Comparison of ENCODE assay signal across 18 cellular contexts in genomic region chr12:90842477-90842876, GRCh38.
DNase-seq lines count a peak whose midpoint lies in the region; ATAC-seq, FAIRE-seq and TF ChIP-seq lines count a peak whose summit lies in the region.
"Had no signal": no experiment of that assay in that cellular context is flagged by ENCODE, and none has a peak within 500 bp of the region (broad histone marks: within the 10 kb centered on the region; RNA-seq: fewer than 3 reads in every experiment).

No MANE protein-coding gene starts in this region.

- intact Hi-C loops in heart right ventricle (cut with DNase I) = no loop called here

- H3K27me3 ChIP-seq in endodermal cell (ENCODE audit: control insufficient read depth, insufficient read depth, low read length, poor library complexity, severe bottlenecking) = no peaks in the 10 kb centered on the region
- no peaks in the 10 kb centered on the region for H3K27me3 ChIP-seq in mesendoderm (ENCODE audit: insufficient read depth, low read length, poor library complexity)
- H3K27me3 ChIP-seq in heart right ventricle = no peaks in the 10 kb centered on the region
- H3K27me3 ChIP-seq: brain microvascular endothelial cell, esophagus muscularis mucosa, thyroid gland had no signal

- no peak overlapping the region for H3K4ac ChIP-seq in mesendoderm (ENCODE audit: low read depth, low read length)

- H3K4me3 Mint-ChIP-seq in endodermal cell = no peak overlapping the region
- H3K4me3 Mint-ChIP-seq: dendritic cell treated with granulocyte-macrophage colony-stimulating factor and Interleukin-4, amounts not matched to agents 40 ng/mL and 50 ng/mL, for 4 days; stimulated activated naive B cell treated with anti-CD40 and anti-IgM and Interleukin-4, amounts not matched to agents 10 μg/mL and 1 μg/mL and 100 μg/mL, for 72 hours had no signal

- no peak overlapping the region for H3K18ac ChIP-seq in mesendoderm (ENCODE audit: low read length)

- H3K56ac ChIP-seq in mesendoderm (ENCODE audit: low read length) = no peak overlapping the region

- H4K8ac ChIP-seq in mesendoderm (ENCODE audit: low read depth, low read length) = no peak overlapping the region

- H3K9ac ChIP-seq in endodermal cell (ENCODE audit: extremely low read depth, low read length, poor library complexity, severe bottlenecking) (no peak overlapping the region), mesendoderm (ENCODE audit: low read length) (no peak overlapping the region)

- no peak overlapping the region for H3K4me2 ChIP-seq in mesendoderm (ENCODE audit: low read length)

- ATAC-seq in HG03457 (IDR thresholded peaks at IDR 0.05; ENCODE audit: unreplicated experiment) (no peak), heart right ventricle (no peak)
- ATAC-seq: activated CD4-positive, CD25-positive, alpha-beta regulatory T cell treated with anti-CD3 and anti-CD28 coated beads, Interleukin-2, amount 50 U/mL, for 24 hours; stimulated activated naive B cell treated with anti-CD40 and anti-IgM and Interleukin-4, amounts not matched to agents 10 μg/mL and 1 μg/mL and 100 μg/mL, for 72 hours had no signal

- H3K9me3 ChIP-seq in endodermal cell (ENCODE audit: control insufficient read depth, low read length) (no peaks in the 10 kb centered on the region), heart right ventricle (no peaks in the 10 kb centered on the region)
- H3K9me3 ChIP-seq: esophagus muscularis mucosa, thyroid gland had no signal

- H4K5ac ChIP-seq in mesendoderm (ENCODE audit: low read length) = no peak overlapping the region

- FAIRE-seq in D721Med (lab: Jason Lieb, UNC) = peak; percentile 66

- H3K27me3 Mint-ChIP-seq in endodermal cell (ENCODE audit: insufficient read depth) = no peaks in the 10 kb centered on the region
- H3K27me3 Mint-ChIP-seq: dendritic cell treated with granulocyte-macrophage colony-stimulating factor and Interleukin-4, amounts not matched to agents 40 ng/mL and 50 ng/mL, for 4 days; stimulated activated naive B cell treated with anti-CD40 and anti-IgM and Interleukin-4, amounts not matched to agents 10 μg/mL and 1 μg/mL and 100 μg/mL, for 72 hours had no signal

- no peak overlapping the region for H2BK5ac ChIP-seq in mesendoderm (ENCODE audit: low read length)

- no peak overlapping the region for H2BK120ac ChIP-seq in mesendoderm (ENCODE audit: low read depth, low read length)

- H3K27ac ChIP-seq in endodermal cell (ENCODE audit: low read depth, low read length) (no peak overlapping the region), mesendoderm (ENCODE audit: low read depth, low read length) (no peak overlapping the region), heart right ventricle (no peak overlapping the region)
- H3K27ac ChIP-seq: brain microvascular endothelial cell, C4-2B, esophagus muscularis mucosa, thyroid gland had no signal

- H3K79me2 ChIP-seq in mesendoderm (ENCODE audit: control insufficient read depth, insufficient read depth, low read length) = no peaks in the 10 kb centered on the region

- no peaks in the 10 kb centered on the region for H3K36me3 ChIP-seq in endodermal cell (ENCODE audit: control insufficient read depth, insufficient read depth, low read length)
- H3K36me3 ChIP-seq in mesendoderm (ENCODE audit: control insufficient read depth, insufficient read depth, low read length) = no peaks in the 10 kb centered on the region
- no peaks in the 10 kb centered on the region for H3K36me3 ChIP-seq in heart right ventricle
- H3K36me3 ChIP-seq: brain microvascular endothelial cell, esophagus muscularis mucosa, thyroid gland had no signal

- no peak overlapping the region for H2BK15ac ChIP-seq in mesendoderm (replicated peaks; ENCODE audit: low read depth)

- no peaks in the 10 kb centered on the region for H3K4me1 ChIP-seq in endodermal cell (ENCODE audit: control insufficient read depth, insufficient read depth, low read length)
- no peaks in the 10 kb centered on the region for H3K4me1 ChIP-seq in mesendoderm (ENCODE audit: control insufficient read depth, low read depth, low read length)
- H3K4me1 ChIP-seq in heart right ventricle = no peaks in the 10 kb centered on the region
- H3K4me1 ChIP-seq: esophagus muscularis mucosa, thyroid gland had no signal

- no peak overlapping the region for H3K23ac ChIP-seq in mesendoderm (ENCODE audit: low read length)

- DNase-seq in D721Med (ENCODE audit: insufficient read length, low spot score) (peak; percentile 26), NCI-H524 treated with DMSO at 0.1 percent for 48 hours (lab: John Stamatoyannopoulos, UW) (peak; percentile 95), endodermal cell (peak; percentile 55), mesendoderm (peak; percentile 51), NOMO-1 treated with dmso at 0.1 percent for 144 hours (lab: John Stamatoyannopoulos, UW; ENCODE audit: unreplicated experiment) (no peak), SK-N-DZ (ENCODE audit: low spot score) (no peak), heart right ventricle (no peak)
- DNase-seq: ACHN; brain microvascular endothelial cell; DMS 273 treated with DMSO at 0.1 percent for 48 hours; NCI-H1048; stimulated activated naive B cell treated with anti-CD40 and anti-IgM and Interleukin-4, amounts not matched to agents 10 μg/mL and 1 μg/mL and 100 μg/mL, for 72 hours; thyroid gland had no signal

- H3K79me1 ChIP-seq in mesendoderm (ENCODE audit: low read length) = no peaks in the 10 kb centered on the region

- no peak overlapping the region for H2AK5ac ChIP-seq in mesendoderm (ENCODE audit: low read length)

- peaks cover 2% of the 10 kb centered on the region for H3K4me1 Mint-ChIP-seq in endodermal cell
- H3K4me1 Mint-ChIP-seq: stimulated activated naive B cell treated with anti-CD40 and anti-IgM and Interleukin-4, amounts not matched to agents 10 μg/mL and 1 μg/mL and 100 μg/mL, for 72 hours had no signal

- WGBS in endodermal cell (ENCODE audit: insufficient coverage in 1 of 2, insufficient read length in 1 of 2), 2 experiments = 65 to 67% methylated on average over 3 to 4 of the region's 4 CpGs
- WGBS in mesendoderm (ENCODE audit: extremely low coverage, insufficient coverage, low lambda C conversion rate) = no CpG with 5 or more reads among the region's 4 CpGs
- WGBS in heart right ventricle, 2 donors = 71 to 77% methylated on average over 4 of the region's 4 CpGs

- no peak overlapping the region for H3K27ac Mint-ChIP-seq in endodermal cell
- H3K27ac Mint-ChIP-seq: dendritic cell treated with granulocyte-macrophage colony-stimulating factor and Interleukin-4, amounts not matched to agents 40 ng/mL and 50 ng/mL, for 4 days; stimulated activated naive B cell treated with anti-CD40 and anti-IgM and Interleukin-4, amounts not matched to agents 10 μg/mL and 1 μg/mL and 100 μg/mL, for 72 hours had no signal

- H3K9me3 Mint-ChIP-seq in endodermal cell = no peaks in the 10 kb centered on the region
- H3K9me3 Mint-ChIP-seq: dendritic cell treated with granulocyte-macrophage colony-stimulating factor and Interleukin-4, amounts not matched to agents 40 ng/mL and 50 ng/mL, for 4 days; stimulated activated naive B cell treated with anti-CD40 and anti-IgM and Interleukin-4, amounts not matched to agents 10 μg/mL and 1 μg/mL and 100 μg/mL, for 72 hours had no signal

- H3K4me3 ChIP-seq in endodermal cell (ENCODE audit: low read length) = no peak overlapping the region
- no peak overlapping the region for H3K4me3 ChIP-seq in mesendoderm (ENCODE audit: low read length)
- no peak overlapping the region for H3K4me3 ChIP-seq in heart right ventricle
- H3K4me3 ChIP-seq: esophagus muscularis mucosa, thyroid gland had no signal

- TF ChIP-seq CTCF in D721Med (IDR thresholded peaks at IDR 0.05; ENCODE audit: insufficient read depth, missing control alignments) = no peak
- TF ChIP-seq CTCF in endodermal cell (conservative IDR thresholded peaks at IDR 0.05) = no peak
- TF ChIP-seq CTCF in heart right ventricle (IDR thresholded peaks at IDR 0.05) = no peak

- H3K36me3 Mint-ChIP-seq in endodermal cell (ENCODE audit: low read depth) = no peaks in the 10 kb centered on the region
- H3K36me3 Mint-ChIP-seq: stimulated activated naive B cell treated with anti-CD40 and anti-IgM and Interleukin-4, amounts not matched to agents 10 μg/mL and 1 μg/mL and 100 μg/mL, for 72 hours had no signal

Comparison
In these comparisons a context has a peak if more than half of its experiments do, and no peak if none do; other contexts are left out.
1. DNase-seq: peak in D721Med (single experiment), NCI-H524 treated with DMSO at 0.1 percent for 48 hours (single experiment), endodermal cell (single experiment) and mesendoderm (single experiment); none in NOMO-1 treated with dmso at 0.1 percent for 144 hours (single experiment), SK-N-DZ (single experiment) and heart right ventricle (0 of 2).